In the genomic region with DNA sequence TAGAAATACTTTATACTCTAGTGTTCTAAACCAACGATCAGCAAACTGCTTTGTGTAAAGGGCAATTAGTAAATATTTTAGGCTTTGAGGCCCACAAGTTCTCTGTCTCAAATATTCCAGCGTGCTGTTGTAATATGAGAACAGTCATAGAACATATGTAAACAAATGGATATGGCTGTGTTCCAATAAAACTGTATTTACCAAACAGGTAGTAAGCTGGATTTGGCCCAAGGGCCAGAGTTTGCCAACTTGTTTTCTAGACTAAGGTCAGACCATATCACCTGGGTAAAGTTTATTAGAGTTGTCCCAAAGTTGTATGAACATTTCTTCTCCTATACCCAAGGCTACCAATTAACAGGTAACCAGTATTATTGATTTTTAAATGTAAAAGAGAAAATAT, we compare ENCODE assay signal across 25 cellular contexts.
DNase-seq lines count a peak whose midpoint lies in the region; ATAC-seq lines count a peak whose summit lies in the region.
"Had no signal": no experiment of that assay in that cellular context is flagged by ENCODE, and none has a peak within 500 bp of the region (broad histone marks: within the 10 kb centered on the region; RNA-seq: fewer than 3 reads in every experiment).

No MANE protein-coding gene starts in this region.

- ATAC-seq in HG02678 (IDR thresholded peaks at IDR 0.05; ENCODE audit: unreplicated experiment) (no peak), GM21360 (IDR thresholded peaks at IDR 0.05; ENCODE audit: unreplicated experiment) (no peak)
- ATAC-seq: activated T-cell treated with anti-CD3 and anti-CD28 coated beads, Interleukin-2, amount 50 U/mL, for 4 hours had no signal

- DNase-seq in DMS153 (lab: John Stamatoyannopoulos, UW): peak; percentile 85
- DNase-seq in NCI-H128 (lab: John Stamatoyannopoulos, UW; ENCODE audit: unreplicated experiment): peak; percentile 31
- DNase-seq in NCI-H2196 treated with DMSO at 0.1 percent for 48 hours (lab: John Stamatoyannopoulos, UW; ENCODE audit: unreplicated experiment): peak; percentile 20
- peak; percentile 53 for DNase-seq in SHP77 treated with DMSO at 0.1 percent for 48 hours (lab: John Stamatoyannopoulos, UW)
- no peak for DNase-seq in activated T-cell treated with anti-CD3 and anti-CD28 coated beads, Interleukin-2, amount 50 U/mL, for 1 hour
- DNase-seq in AG08396 (ENCODE audit: low spot score): no peak
- DNase-seq: ACHN; activated CD4-positive, CD25-positive, alpha-beta regulatory T cell; activated CD8-positive, alpha-beta memory T cell treated with anti-CD3 and anti-CD28 coated beads for 24 hours; activated naive CD4-positive, alpha-beta T cell treated with Interleukin-2 at 50 U/mL for 16 hours; activated T-cell treated with anti-CD3 and anti-CD28 coated beads, Interleukin-2, amount 50 U/mL, for 4 hours; C1 segment of cervical spinal cord; Calu3; caudate nucleus; GF-D8; glutamatergic neuron; GM23248; HFFc6; KG1; kidney glomerular epithelial cell; sigmoid colon; T1000; upper lobe of left lung had no signal

Comparison
In these comparisons a context has a peak if more than half of its experiments do, and no peak if none do; other contexts are left out.
1. DNase-seq: peak in DMS153 (single experiment), NCI-H128 (single experiment), NCI-H2196 treated with DMSO at 0.1 percent for 48 hours (single experiment) and SHP77 treated with DMSO at 0.1 percent for 48 hours (single experiment); none in activated T-cell treated with anti-CD3 and anti-CD28 coated beads, Interleukin-2, amount 50 U/mL, for 1 hour (single experiment) and AG08396 (single experiment).